ENCODE assay signal across 15 cellular contexts in genomic region chr3:196275126-196275525, GRCh38. TPM values are rescaled to one million over a fixed set of nuclear protein-coding genes. Genes with fewer than 3 reads are reported as not detected.
DNase-seq lines count a peak whose midpoint lies in the region; ATAC-seq, FAIRE-seq and TF ChIP-seq lines count a peak whose summit lies in the region.
"Had no signal": no experiment of that assay in that cellular context is flagged by ENCODE, and none has a peak within 500 bp of the region (broad histone marks: within the 10 kb centered on the region; RNA-seq: fewer than 3 reads in every experiment).

No MANE protein-coding gene starts in this region.

- H3K9me3 ChIP-seq in OCI-LY3 (ENCODE audit: insufficient read depth, low read length) (0 out of 2 replicates have a peak, but pooled peaks cover 4% of the 10 kb centered on the region), K562 (replicated peaks; ENCODE audit: control insufficient read depth, insufficient read depth, low read depth, low read length) (no peaks in the 10 kb centered on the region; the same call in 1 of the 2 replicates), smooth muscle cell (replicated peaks; ENCODE audit: low read depth) (no peaks in the 10 kb centered on the region), stomach (no peaks in the 10 kb centered on the region), ovary (no peaks in the 10 kb centered on the region)
- H3K9me3 ChIP-seq: breast epithelium, mucosa of descending colon, thoracic aorta had no signal

- no peaks in the 10 kb centered on the region for H3K9me1 ChIP-seq in K562 (ENCODE audit: control insufficient read depth, insufficient read depth, low read length)

- H3K27me3 ChIP-seq in OCI-LY3 (ENCODE audit: low read depth, low read length) (no peaks in the 10 kb centered on the region), K562 (ENCODE audit: control insufficient read depth in 2 of 2, insufficient read depth in 2 of 2, low read length in 2 of 2) (no peaks in the 10 kb centered on the region), smooth muscle cell (ENCODE audit: low read depth) (no peaks in the 10 kb centered on the region), stomach (no peaks in the 10 kb centered on the region), ovary (no peaks in the 10 kb centered on the region)
- H3K27me3 ChIP-seq: breast epithelium had no signal

- CTCF ChIA-PET in K562 (lab: Yijun Ruan, JAX; ENCODE audit: low intra/inter-chr PET ratio): no interaction called here

- H3K79me2 ChIP-seq in OCI-LY3 (ENCODE audit: low read length): peaks cover 21% of the 10 kb centered on the region
- H3K79me2 ChIP-seq in K562 (ENCODE audit: control insufficient read depth, insufficient read depth, low read length): peaks cover 74% of the 10 kb centered on the region
- peaks cover 88% of the 10 kb centered on the region for H3K79me2 ChIP-seq in smooth muscle cell (ENCODE audit: low read depth)

- H4K20me1 ChIP-seq in OCI-LY3 (ENCODE audit: insufficient read depth, low read length) (no peaks in the 10 kb centered on the region), K562 (replicated peaks; ENCODE audit: control insufficient read depth, insufficient read depth, low read length) (no peaks in the 10 kb centered on the region), smooth muscle cell (ENCODE audit: low read depth) (peaks cover 79% of the 10 kb centered on the region)

- peak overlapping the region; percentile 88 for H3K27ac Mint-ChIP-seq in activated CD4-positive, alpha-beta T cell treated with anti-CD3 and anti-CD28 coated beads, Interleukin-2, amount 10 ng/mL, durations not matched to agents 24 days and 14 days

- in situ Hi-C loops in K562 (cut with MboI): no loop called here

- TF ChIP-seq CTCF in OCI-LY3 (IDR thresholded peaks at IDR 0.05; ENCODE audit: low read depth, low read length) (no peak), K562 (IDR thresholded peaks at IDR 0.05 in 2 of 3, conservative IDR thresholded peaks at IDR 0.05 in 1 of 3; ENCODE audit: insufficient read depth in 2 of 3, low read depth in 1 of 3, low read length in 3 of 3) (no peak), smooth muscle cell (IDR thresholded peaks at IDR 0.05; ENCODE audit: borderline replicate concordance, insufficient read depth, poor library complexity, severe bottlenecking) (no peak), stomach (IDR thresholded peaks at IDR 0.05) (no peak), ovary (IDR thresholded peaks at IDR 0.05) (no peak)

- TF ChIP-seq POLR2A in K562 (conservative IDR thresholded peaks at IDR 0.05): no peak
- no peak for TF ChIP-seq POLR2A in stomach (IDR thresholded peaks at IDR 0.05)
- TF ChIP-seq POLR2A in ovary (IDR thresholded peaks at IDR 0.05): no peak

- H3K9ac ChIP-seq in OCI-LY3 (ENCODE audit: low read length) (0 out of 2 replicates have a peak overlapping the region, but pooled peaks have one; percentile 7), K562 (ENCODE audit: insufficient read depth in 1 of 2, low read depth in 2 of 2, low read length in 2 of 2) (peak overlapping the region in 1 of 2 experiments; percentile 40; a peak in 2 of 4 replicates), smooth muscle cell (ENCODE audit: low read depth) (no peak overlapping the region)

- H3K4me3 ChIP-seq in OCI-LY3 (ENCODE audit: low read length) (peak overlapping the region; percentile 56), K562 (no peak overlapping the region), smooth muscle cell (no peak overlapping the region), stomach (no peak overlapping the region), ovary (no peak overlapping the region)
- H3K4me3 ChIP-seq: breast epithelium, mucosa of descending colon, thoracic aorta had no signal

- H3K27ac ChIP-seq in OCI-LY3 (ENCODE audit: low read length) (peak overlapping the region; percentile 54), K562 (ENCODE audit: extremely low read depth, low read depth, low read length) (peak overlapping the region; percentile 66), smooth muscle cell (ENCODE audit: low read depth) (peak overlapping the region; percentile 65), stomach (peak overlapping the region in 1 of 5 donors; percentile 54), ovary (no peak overlapping the region)
- H3K27ac ChIP-seq: breast epithelium, thoracic aorta had no signal

- H3K4me1 ChIP-seq in OCI-LY3 (ENCODE audit: low read length): peaks cover 20% of the 10 kb centered on the region
- peaks cover 36% of the 10 kb centered on the region in 2 experiments for H3K4me1 ChIP-seq in K562 (replicated peaks in 1 of 2; ENCODE audit: control insufficient read depth in 2 of 2, insufficient read depth in 2 of 2, low read length in 2 of 2)
- peaks cover 2% of the 10 kb centered on the region for H3K4me1 ChIP-seq in smooth muscle cell (ENCODE audit: low read depth)
- H3K4me1 ChIP-seq in stomach: peaks cover 10 to 48% (median 25%) of the 10 kb centered on the region in 4 donors
- H3K4me1 ChIP-seq in ovary (ENCODE audit: insufficient read depth): peaks cover 4% of the 10 kb centered on the region
- H3K4me1 ChIP-seq: breast epithelium had no signal

- TF ChIP-seq EP300 in K562 (IDR thresholded peaks at IDR 0.05; ENCODE audit: low read length): no peak
- TF ChIP-seq EP300 in stomach (IDR thresholded peaks at IDR 0.05): no peak
- no peak for TF ChIP-seq EP300 in ovary (IDR thresholded peaks at IDR 0.05)

- peak; percentile 63 for DNase-seq in activated CD4-positive, alpha-beta T cell treated with anti-CD3 and anti-CD28 coated beads, Interleukin-2, amount 10 ng/mL, durations not matched to agents 24 days and 14 days
- DNase-seq in activated CD4-positive, alpha-beta T cell treated with anti-CD3 and anti-CD28 coated beads for 48 hours: no peak
- DNase-seq in K562 (ENCODE audit: extremely low read depth in 1 of 4, low spot score in 3 of 4) (no peak), smooth muscle cell (lab: John Stamatoyannopoulos, UW; ENCODE audit: unreplicated experiment) (no peak), stomach (no peak), NCI-H1417 (lab: John Stamatoyannopoulos, UW) (no peak), ovary (no peak)
- DNase-seq: mucosa of descending colon, NCI-H2107, SW 1271 had no signal

- no peak for TF ChIP-seq RAD21 in K562 (CRISPR knock-in tag; conservative IDR thresholded peaks at IDR 0.05 in 1 of 2, IDR thresholded peaks at IDR 0.05 in 1 of 2)

- ATAC-seq in K562: no peak

- no peak for FAIRE-seq in K562 (lab: Jason Lieb, UNC)

- BruUV-seq in K562 (replicated peaks; lab: Mats Ljungman, UMichigan): no TSS peak

- WGBS in K562 (ENCODE audit: insufficient coverage, low coverage, missing lambda C conversion rate): 44% methylated on average over 5 of the region's 5 CpGs
- 83% methylated on average over 5 of the region's 5 CpGs for WGBS in smooth muscle cell (ENCODE audit: low lambda C conversion rate)
- 81 to 94% (median 87%) methylated on average over 5 of the region's 5 CpGs for WGBS in stomach, 5 donors
- WGBS in ovary, 3 donors: 90 to 98% (median 96%) methylated on average over 5 of the region's 5 CpGs

- H3K36me3 Mint-ChIP-seq in activated CD4-positive, alpha-beta T cell treated with anti-CD3 and anti-CD28 coated beads, Interleukin-2, amount 10 ng/mL, durations not matched to agents 24 days and 14 days (ENCODE audit: low read depth): peaks cover 38% of the 10 kb centered on the region

- H3K36me3 ChIP-seq in OCI-LY3 (replicated peaks; ENCODE audit: low read depth, low read length): peaks cover 16% of the 10 kb centered on the region
- H3K36me3 ChIP-seq in K562 (ENCODE audit: control insufficient read depth, insufficient read depth, low read length): peaks cover 20% of the 10 kb centered on the region; the same call in 2 of the 3 replicates
- no peaks in the 10 kb centered on the region for H3K36me3 ChIP-seq in smooth muscle cell (ENCODE audit: low read depth)
- H3K36me3 ChIP-seq in stomach: peaks cover 7 to 32% (median 23%) of the 10 kb centered on the region in 4 donors
- H3K36me3 ChIP-seq in ovary: no peaks in the 10 kb centered on the region
- H3K36me3 ChIP-seq: breast epithelium had no signal

- no peaks in the 10 kb centered on the region for H3K9me3 Mint-ChIP-seq in activated CD4-positive, alpha-beta T cell treated with anti-CD3 and anti-CD28 coated beads, Interleukin-2, amount 10 ng/mL, durations not matched to agents 24 days and 14 days

- no peaks in the 10 kb centered on the region for H3K27me3 Mint-ChIP-seq in activated CD4-positive, alpha-beta T cell treated with anti-CD3 and anti-CD28 coated beads, Interleukin-2, amount 10 ng/mL, durations not matched to agents 24 days and 14 days

- peaks cover 2% of the 10 kb centered on the region for H3F3A ChIP-seq in smooth muscle cell (ENCODE audit: low read depth)

- POLR2A ChIA-PET in K562 (lab: Yijun Ruan, JAX): interaction anchor here (0.6 to 2.7 kb wide), 3 partner anchors 9 to 224 kb away, joined by 3 to 18 read pairs (median 4); no protein-coding TSS in a partner anchor

- H3K4me2 ChIP-seq in OCI-LY3 (ENCODE audit: low read length) (peak overlapping the region; percentile 80), K562 (ENCODE audit: insufficient read depth, low read length) (peak overlapping the region; percentile 75), smooth muscle cell (no peak overlapping the region)

- H2AFZ ChIP-seq in OCI-LY3 (ENCODE audit: low read depth, low read length): peak overlapping the region; percentile 24; the same call in 1 of the 2 replicates
- H2AFZ ChIP-seq in K562 (ENCODE audit: low read depth, low read length): peak overlapping the region; percentile 17; the same call in 1 of the 2 replicates
- no peak overlapping the region for H2AFZ ChIP-seq in smooth muscle cell (ENCODE audit: low read depth)

- intact Hi-C loops in activated CD4-positive, alpha-beta T cell treated with anti-CD3 and anti-CD28 coated beads, Interleukin-2, amount 10 ng/mL, durations not matched to agents 24 days and 14 days (cut with micrococcal nuclease): loop anchor here (10.0 kb wide), 1 partner anchor 450 kb away; no protein-coding TSS in a partner anchor
- intact Hi-C loops in K562 (cut with micrococcal nuclease) (no loop called here), stomach (cut with DNase I; ENCODE audit: low total_unique reads) (no loop called here), ovary (cut with DNase I) (no loop called here)

- peak overlapping the region; percentile 74 for H3K4me3 Mint-ChIP-seq in activated CD4-positive, alpha-beta T cell treated with anti-CD3 and anti-CD28 coated beads, Interleukin-2, amount 10 ng/mL, durations not matched to agents 24 days and 14 days

- peaks cover 56% of the 10 kb centered on the region for H3K4me1 Mint-ChIP-seq in activated CD4-positive, alpha-beta T cell treated with anti-CD3 and anti-CD28 coated beads, Interleukin-2, amount 10 ng/mL, durations not matched to agents 24 days and 14 days

RNA-seq across cellular contexts. Expression of gene PCYT1A, which starts 12.4 kb away (rescaled TPM):
- 54.2 and 56.0 TPM in 2 replicates for total RNA-seq in activated CD4-positive, alpha-beta T cell treated with anti-CD3 and anti-CD28 coated beads, Interleukin-2, amount 10 ng/mL, durations not matched to agents 24 days and 14 days
- 166 and 178 TPM in 2 replicates for total RNA-seq in K562 (2011; cell fraction: chromatin; rRNA removed; ENCODE audit: low replicate concordance)
- total RNA-seq in K562 (2011; cell fraction: nucleolus; rRNA removed): 94.6 and 104 TPM in 2 replicates
- 110 and 116 TPM in 2 replicates for total RNA-seq in K562 (2011; cell fraction: nucleoplasm; rRNA removed)
- total RNA-seq in K562 (2014; rRNA removed) (42.4 and 49.6 TPM in 2 replicates), K562 (2014; rRNA removed; fragmentation: Illumina TruSeq; extraction: Trizol) (42.9 and 47.6 TPM in 2 replicates), K562 (2015; rRNA removed; fragmentation: Illumina TruSeq; extraction: Trizol) (51.1 and 53.4 TPM in 2 replicates), K562 (2021) (52.0 and 55.5 TPM in 2 replicates), smooth muscle cell (58.3 and 68.3 TPM in 2 replicates), stomach (100 to 1,000 TPM in 1 of 5 donors, 10 to 100 TPM in 4; 25.2 to 127 (median 58.7) TPM), ovary (10 to 100 TPM; 21.6 to 52.2 (median 33.7) TPM)
- polyA plus RNA-seq in K562 (2011; rRNA removed) (53.0 and 55.1 TPM in 2 replicates), K562 (2014; fragmentation: Illumina TruSeq; extraction: Trizol) (58.2 and 62.8 TPM in 2 replicates), K562 (2014; fragmentation: Nextera tagmentation; extraction: Ambion mirVana) (10 to 100 TPM; 13.4 to 13.5 TPM), K562 (2014; rRNA removed) (45.8 and 49.4 TPM in 2 replicates), smooth muscle cell (19.7 and 23.1 TPM in 2 replicates), stomach (10 to 100 TPM; 11.8 to 24.7 (median 19.4) TPM), ovary (10 to 100 TPM; 16.3 to 58.1 TPM)
- 45.5 and 51.1 TPM in 2 replicates for polyA plus RNA-seq in K562 (2011; cell fraction: cytosol; rRNA removed)
- polyA plus RNA-seq in K562 (2011; cell fraction: nucleus; rRNA removed): 99.4 and 119 TPM in 2 replicates
- 39.7 and 44.1 TPM in 2 replicates for polyA plus RNA-seq in K562 (2012)
- polyA minus RNA-seq in K562 (2011; rRNA and poly(A)+ RNA removed): 102 and 116 TPM in 2 replicates
- 72.9 and 75.6 TPM in 2 replicates for polyA minus RNA-seq in K562 (2011; cell fraction: cytosol; rRNA and poly(A)+ RNA removed)
- 78.6 and 108 TPM in 2 replicates for polyA minus RNA-seq in K562 (2011; cell fraction: nucleus; rRNA and poly(A)+ RNA removed)

RNA-seq across cellular contexts. Expression of gene DYNLT2B, which starts 42.9 kb away (rescaled TPM):
- total RNA-seq in activated CD4-positive, alpha-beta T cell treated with anti-CD3 and anti-CD28 coated beads, Interleukin-2, amount 10 ng/mL, durations not matched to agents 24 days and 14 days: 11.8 and 12.8 TPM in 2 replicates
- total RNA-seq in K562 (2011; cell fraction: chromatin; rRNA removed; ENCODE audit: low replicate concordance): 5.6 and 8.4 TPM in 2 replicates
- 4.9 and 5.7 TPM in 2 replicates for total RNA-seq in K562 (2011; cell fraction: nucleolus; rRNA removed)
- total RNA-seq in K562 (2011; cell fraction: nucleoplasm; rRNA removed): 3.4 and 6.5 TPM in 2 replicates
- total RNA-seq in K562 (2014; rRNA removed) (6.5 and 10.2 TPM in 2 replicates), K562 (2014; rRNA removed; fragmentation: Illumina TruSeq; extraction: Trizol) (8.3 and 8.7 TPM in 2 replicates), K562 (2015; rRNA removed; fragmentation: Illumina TruSeq; extraction: Trizol) (7.1 and 8.5 TPM in 2 replicates), K562 (2021) (8.3 and 8.6 TPM in 2 replicates), smooth muscle cell (12.5 and 24.5 TPM in 2 replicates), stomach (1 to 10 TPM in 1 of 5 donors, not detected in 4; 3.3 TPM), ovary (10 to 100 TPM in 2 of 7 donors, 1 to 10 TPM in 5; 7.7 to 30.2 (median 9.5) TPM)
- polyA plus RNA-seq in K562 (2011; rRNA removed) (13.7 and 17.1 TPM in 2 replicates), K562 (2014; fragmentation: Illumina TruSeq; extraction: Trizol) (7.4 and 8.8 TPM in 2 replicates), K562 (2014; fragmentation: Nextera tagmentation; extraction: Ambion mirVana) (10 to 100 TPM in 1 of 2 experiments, 1 to 10 TPM in 1; 9.7 to 13.3 TPM), K562 (2014; rRNA removed) (16.8 and 19.9 TPM in 2 replicates), smooth muscle cell (22.8 and 34.2 TPM in 2 replicates), stomach (10 to 100 TPM in 2 of 3 donors, 1 to 10 TPM in 1; 9.5 to 23.0 (median 16.0) TPM), ovary (10 to 100 TPM; 13.8 to 16.4 TPM)
- 11.9 and 12.6 TPM in 2 replicates for polyA plus RNA-seq in K562 (2011; cell fraction: cytosol; rRNA removed)
- polyA plus RNA-seq in K562 (2011; cell fraction: nucleus; rRNA removed): 5.7 and 7.7 TPM in 2 replicates
- 14.7 and 17.8 TPM in 2 replicates for polyA plus RNA-seq in K562 (2012)
- 3.2 and 4.5 TPM in 2 replicates for polyA minus RNA-seq in K562 (2011; rRNA and poly(A)+ RNA removed)
- polyA minus RNA-seq in K562 (2011; cell fraction: cytosol; rRNA and poly(A)+ RNA removed): 4.7 TPM in 1 of 2 replicates, not detected in the other
- polyA minus RNA-seq in K562 (2011; cell fraction: nucleus; rRNA and poly(A)+ RNA removed): 3.2 and 6.1 TPM in 2 replicates

RNA-seq across cellular contexts. Expression of gene SLC51A, which starts 58.8 kb away (rescaled TPM):
- total RNA-seq in activated CD4-positive, alpha-beta T cell treated with anti-CD3 and anti-CD28 coated beads, Interleukin-2, amount 10 ng/mL, durations not matched to agents 24 days and 14 days: not detected in 2 replicates
- 0.62 TPM in 1 of 2 replicates, not detected in the other for total RNA-seq in K562 (2011; cell fraction: chromatin; rRNA removed; ENCODE audit: low replicate concordance)
- total RNA-seq in K562 (2011; cell fraction: nucleolus; rRNA removed): not detected in 2 replicates
- total RNA-seq in K562 (2011; cell fraction: nucleoplasm; rRNA removed): not detected in 2 replicates
- not detected in 2 replicates for total RNA-seq in K562 (2014; rRNA removed)
- not detected in 2 replicates for total RNA-seq in K562 (2014; rRNA removed; fragmentation: Illumina TruSeq; extraction: Trizol)
- total RNA-seq in K562 (2015; rRNA removed; fragmentation: Illumina TruSeq; extraction: Trizol): not detected in 2 replicates
- total RNA-seq in K562 (2021): not detected in 2 replicates
- not detected in 2 replicates for polyA plus RNA-seq in K562 (2011; rRNA removed)
- not detected in 2 replicates for polyA plus RNA-seq in K562 (2011; cell fraction: cytosol; rRNA removed)
- polyA plus RNA-seq in K562 (2011; cell fraction: nucleus; rRNA removed): not detected in 2 replicates
- polyA plus RNA-seq in K562 (2012): 1.1 and 1.4 TPM in 2 replicates
- not detected in 2 replicates for polyA plus RNA-seq in K562 (2014; fragmentation: Illumina TruSeq; extraction: Trizol)
- under 1 TPM; 0.35 to 0.38 TPM for polyA plus RNA-seq in K562 (2014; fragmentation: Nextera tagmentation; extraction: Ambion mirVana)
- polyA plus RNA-seq in K562 (2014; rRNA removed): not detected in 2 replicates
- not detected in 2 replicates for polyA minus RNA-seq in K562 (2011; rRNA and poly(A)+ RNA removed)
- polyA minus RNA-seq in K562 (2011; cell fraction: cytosol; rRNA and poly(A)+ RNA removed): not detected in 2 replicates
- not detected in 2 replicates for polyA minus RNA-seq in K562 (2011; cell fraction: nucleus; rRNA and poly(A)+ RNA removed)
- not detected in 2 replicates for total RNA-seq in smooth muscle cell
- 1.8 and 6.5 TPM in 2 replicates for polyA plus RNA-seq in smooth muscle cell
- total RNA-seq in stomach: under 1 TPM in 1 of 5 donors, not detected in 4; 0.92 TPM
- polyA plus RNA-seq in stomach: under 1 TPM in 1 of 3 donors, not detected in 2; 0.43 TPM
- 10 to 100 TPM in 3 of 7 donors, 1 to 10 TPM in 4; 2.6 to 14.2 (median 9.0) TPM for total RNA-seq in ovary
- polyA plus RNA-seq in ovary: 10 to 100 TPM in 1 of 2 donors, 1 to 10 TPM in 1; 7.3 to 10.5 TPM
- total RNA-seq: A172, breast epithelium, renal cortical epithelial cell, thoracic aorta had no signal

Comparison
In these comparisons a context has a peak if more than half of its experiments do, and no peak if none do; other contexts are left out.
1. H3K27ac ChIP-seq: peak in OCI-LY3 (single experiment), K562 (single experiment) and smooth muscle cell (single experiment); none in ovary (0 of 2).